In the genomic region with DNA sequence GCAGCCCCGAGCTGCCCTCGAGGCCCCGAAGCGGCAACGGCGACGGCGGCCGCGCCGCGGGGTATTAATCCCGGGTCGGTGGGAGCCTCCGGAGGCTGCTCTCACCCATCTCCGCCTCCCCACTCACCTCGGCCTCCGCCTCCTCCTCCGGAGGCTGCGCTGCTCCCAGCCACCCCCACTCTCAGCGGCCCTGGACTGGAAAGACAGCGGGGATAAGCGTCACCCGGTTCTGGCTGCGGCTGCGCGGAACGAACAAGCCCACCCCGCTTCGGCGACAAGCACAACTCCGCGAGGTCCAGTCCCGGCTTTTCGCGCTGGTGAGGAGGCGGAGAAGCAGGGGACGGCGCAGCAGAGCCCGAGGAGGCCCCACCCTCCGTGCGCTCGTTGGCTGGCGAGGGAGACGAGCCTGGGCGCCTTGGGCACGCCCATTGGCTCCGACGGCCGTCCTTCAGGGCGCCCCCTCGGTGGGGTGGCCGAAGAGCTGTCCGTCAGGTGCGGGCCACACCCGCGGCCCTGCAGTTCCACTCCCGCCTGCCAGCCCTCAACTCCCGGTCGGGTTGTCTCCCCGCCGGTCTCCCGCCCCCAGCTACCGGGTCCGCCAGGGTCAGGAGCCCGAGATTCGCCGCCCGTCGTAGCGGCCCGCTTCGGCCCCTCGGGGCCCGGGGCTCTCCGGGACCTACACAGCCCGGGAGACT, we compare ENCODE assay signal across 1 cellular context.
TF ChIP-seq lines count a peak whose summit lies in the region.

Gene ZMYM5, minus strand, starts transcription at position 327 of the 695 bp plus-strand sequence. CDS start 11,469 bp downstream, outside the sequence.

TF ChIP-seq in H1, 55 proteins besides CTCF, POLR2A, EP300 and RAD21:
- TF ChIP-seq SIN3A (conservative IDR thresholded peaks at IDR 0.05 in 1 of 2, IDR thresholded peaks at IDR 0.05 in 1 of 2; ENCODE audit: low read depth in 1 of 2, low read length in 2 of 2) (peak in 1 of 2 experiments; percentile 84; a peak in 2 of 4 replicates), CREB1 (IDR thresholded peaks at IDR 0.05) (peak; percentile 51), TEAD4 (IDR thresholded peaks at IDR 0.05; ENCODE audit: low read depth, low read length) (no peak), NRF1 (IDR thresholded peaks at IDR 0.05; ENCODE audit: low read depth, low read length) (peak; percentile 50), SUZ12 (IDR thresholded peaks at IDR 0.05; ENCODE audit: low read length) (no peak), BRCA1 (IDR thresholded peaks at IDR 0.05; ENCODE audit: low read depth, low read length) (no peak), TCF12 (IDR thresholded peaks at IDR 0.05; ENCODE audit: low read depth, low read length) (no peak), BCL11A (IDR thresholded peaks at IDR 0.05; ENCODE audit: low read depth in 2 of 2, low read length in 2 of 2) (no peak), RBBP5 (IDR thresholded peaks at IDR 0.05; ENCODE audit: borderline replicate concordance, low read depth, low read length) (no peak; the same call in 1 of the 2 replicates), TAF1 (IDR thresholded peaks at IDR 0.05; ENCODE audit: low read depth, low read length) (peak; percentile 79), GABPA (IDR thresholded peaks at IDR 0.05; ENCODE audit: borderline replicate concordance, insufficient read depth, low read length) (no peak), SAP30 (IDR thresholded peaks at IDR 0.05; ENCODE audit: insufficient read depth, insufficient replicate concordance, low read length) (no peak), RFX5 (IDR thresholded peaks at IDR 0.05; ENCODE audit: borderline replicate concordance, low read depth, low read length) (no peak), RNF2 (IDR thresholded peaks at IDR 0.05; ENCODE audit: borderline replicate concordance, low read depth, low read length, missing control alignments, poor library complexity, severe bottlenecking) (no peak), SP4 (IDR thresholded peaks at IDR 0.05; ENCODE audit: low read length) (0 out of 2 replicates have a peak, but pooled peaks have one; percentile 31), CHD2 (IDR thresholded peaks at IDR 0.05; ENCODE audit: low read length) (peak; percentile 88), CEBPB (IDR thresholded peaks at IDR 0.05; ENCODE audit: low read depth, low read length) (no peak), POLR2AphosphoS5 (IDR thresholded peaks at IDR 0.05; ENCODE audit: low read depth, low read length) (peak; percentile 68), USF2 (IDR thresholded peaks at IDR 0.05; ENCODE audit: low read length) (no peak), RXRA (IDR thresholded peaks at IDR 0.05; ENCODE audit: insufficient read depth, low read depth, low read length) (no peak), CBX5 (IDR thresholded peaks at IDR 0.05; ENCODE audit: low read depth, low read length) (no peak), JUND (IDR thresholded peaks at IDR 0.05; ENCODE audit: low read length) (no peak), FOSL1 (IDR thresholded peaks at IDR 0.05; ENCODE audit: insufficient read depth, low read depth, low read length) (no peak), CTBP2 (IDR thresholded peaks at IDR 0.05; ENCODE audit: borderline replicate concordance, insufficient read depth, insufficient read length, low read length) (no peak), PHF8 (conservative IDR thresholded peaks at IDR 0.05; ENCODE audit: low read depth, low read length) (peak; percentile 66), ASH2L (IDR thresholded peaks at IDR 0.05; ENCODE audit: low read length) (peak; percentile 58), SP1 (IDR thresholded peaks at IDR 0.05; ENCODE audit: low read depth, low read length) (peak; percentile 97), HDAC2 (IDR thresholded peaks at IDR 0.05; ENCODE audit: borderline replicate concordance in 1 of 2, low read depth in 2 of 2, low read length in 2 of 2) (0 out of 4 replicates have a peak, but pooled peaks have one; percentile 32 to 43), MAX (IDR thresholded peaks at IDR 0.05) (peak; percentile 48; the same call in 1 of the 2 replicates), SP2 (IDR thresholded peaks at IDR 0.05; ENCODE audit: low read length) (peak; percentile 60), YY1 (IDR thresholded peaks at IDR 0.05; ENCODE audit: low read depth, low read length) (peak; percentile 5; the same call in 1 of the 2 replicates), GTF2F1 (IDR thresholded peaks at IDR 0.05; ENCODE audit: borderline replicate concordance, low read depth, low read length) (peak; percentile 28; the same call in 1 of the 2 replicates), TBP (IDR thresholded peaks at IDR 0.05; ENCODE audit: low read depth, low read length) (peak; percentile 85)
- TF ChIP-seq, protein P1, sequence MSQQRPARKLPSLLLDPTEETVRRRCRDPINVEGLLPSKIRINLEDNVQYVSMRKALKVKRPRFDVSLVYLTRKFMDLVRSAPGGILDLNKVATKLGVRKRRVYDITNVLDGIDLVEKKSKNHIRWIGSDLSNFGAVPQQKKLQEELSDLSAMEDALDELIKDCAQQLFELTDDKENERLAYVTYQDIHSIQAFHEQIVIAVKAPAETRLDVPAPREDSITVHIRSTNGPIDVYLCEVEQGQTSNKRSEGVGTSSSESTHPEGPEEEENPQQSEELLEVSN (IDR thresholded peaks at IDR 0.05) = no peak; the same call in 1 of the 2 replicates
